Comparison of ENCODE assay signal across 8 cellular contexts in genomic region chr7:25565949-25566348, GRCh38.
DNase-seq lines count a peak whose midpoint lies in the region; ATAC-seq and TF ChIP-seq lines count a peak whose summit lies in the region.

No MANE protein-coding gene starts in this region.

- peaks cover 20% of the 10 kb centered on the region for H3K4me1 Mint-ChIP-seq in osteocyte (ENCODE audit: unreplicated experiment)

- no peaks in the 10 kb centered on the region for H3K27me3 ChIP-seq in tibial artery

- H3K4me1 ChIP-seq in tibial artery: peaks cover 0 to 41% (median 20%) of the 10 kb centered on the region in 4 donors

- in situ Hi-C loops in KBM-7 (cut with MboI; ENCODE audit: low pct_unique_long_range_greater_than_20kb, low sequenced_read_pairs): loop anchor here (25.0 kb wide), 1 partner anchor 304 kb away; no protein-coding TSS in a partner anchor

- H3K4me3 Mint-ChIP-seq in osteocyte (ENCODE audit: unreplicated experiment): peak overlapping the region; percentile 50

- H3K9me3 Mint-ChIP-seq in osteocyte (ENCODE audit: unreplicated experiment): no peaks in the 10 kb centered on the region

- intact Hi-C loops in tibial artery (cut with DNase I; ENCODE audit: low total_unique reads): loop anchor here (1.0 to 5.0 kb wide), 3 partner anchors 173 to 304 kb away; no protein-coding TSS in a partner anchor

- no peaks in the 10 kb centered on the region for H3K36me3 ChIP-seq in tibial artery

- no peaks in the 10 kb centered on the region for H3K36me3 Mint-ChIP-seq in osteocyte (ENCODE audit: unreplicated experiment)

- H3K27ac Mint-ChIP-seq in osteocyte (ENCODE audit: unreplicated experiment): peak overlapping the region; percentile 70

- DNase-seq in DMS 273 treated with DMSO at 0.1 percent for 48 hours (lab: John Stamatoyannopoulos, UW): peak; percentile 44
- peak; percentile 89 for DNase-seq in KBM-7
- peak; percentile 62 for DNase-seq in RKO (ENCODE audit: low spot score)
- DNase-seq in activated T-helper 9 cell treated with anti-CD3 and anti-CD28 coated beads, Interleukin-2, amount 50 U/mL, for 16 hours (ENCODE audit: low read depth): peak; percentile 37
- DNase-seq in fibroblast of villous mesenchyme (ENCODE audit: low read depth): peak; percentile 81
- no peak for DNase-seq in osteocyte (ENCODE audit: extremely low spot score, unreplicated experiment)
- peak; percentile 58 to 75 for DNase-seq in tibial artery

- H3K9me3 ChIP-seq in tibial artery: no peaks in the 10 kb centered on the region

- no peaks in the 10 kb centered on the region for H3K27me3 Mint-ChIP-seq in osteocyte (ENCODE audit: unreplicated experiment)

- peak overlapping the region; percentile 72 to 74 for H3K27ac ChIP-seq in tibial artery

- no peak overlapping the region for H3K4me3 ChIP-seq in fibroblast of villous mesenchyme (ENCODE audit: low read depth, low read length)
- peak overlapping the region in 1 of 2 donors; percentile 17 for H3K4me3 ChIP-seq in tibial artery

- ATAC-seq in HG03432 (IDR thresholded peaks at IDR 0.05; ENCODE audit: unreplicated experiment): no peak

- TF ChIP-seq CTCF in fibroblast of villous mesenchyme (IDR thresholded peaks at IDR 0.05; ENCODE audit: insufficient read depth, low read depth, low read length) (peak; percentile 100), osteocyte (IDR thresholded peaks at IDR 0.05) (peak; percentile 100), tibial artery (IDR thresholded peaks at IDR 0.05) (peak; percentile 100)
